ENCODE assay signal across 10 cellular contexts in genomic region chr5:177362102-177362868, GRCh38. TPM values are rescaled to one million over a fixed set of nuclear protein-coding genes. Genes with fewer than 3 reads are reported as not detected.
DNase-seq lines count a peak whose midpoint lies in the region; ATAC-seq and TF ChIP-seq lines count a peak whose summit lies in the region.
"Had no signal": no experiment of that assay in that cellular context is flagged by ENCODE, and none has a peak within 500 bp of the region (broad histone marks: within the 10 kb centered on the region; RNA-seq: fewer than 3 reads in every experiment).

No MANE protein-coding gene starts in this region.

- H3K9ac ChIP-seq in skeletal muscle satellite cell (ENCODE audit: low read depth, low read length), result no peak overlapping the region

- no peak for TF ChIP-seq CTCF in esophagus squamous epithelium (IDR thresholded peaks at IDR 0.05)

- H3K27me3 ChIP-seq in esophagus squamous epithelium, result no peaks in the 10 kb centered on the region
- H3K27me3 ChIP-seq in skeletal muscle satellite cell (ENCODE audit: control insufficient read depth, insufficient read depth, low read length), result peaks cover 41% of the 10 kb centered on the region

- ATAC-seq in GM18511 (IDR thresholded peaks at IDR 0.05; ENCODE audit: unreplicated experiment) (no peak), GM21825 (IDR thresholded peaks at IDR 0.05; ENCODE audit: unreplicated experiment) (no peak)

- no peaks in the 10 kb centered on the region for H3K9me3 Mint-ChIP-seq in activated CD4-positive, alpha-beta T cell treated with anti-CD3 and anti-CD28 coated beads, Interleukin-2, amount 10 ng/mL, durations not matched to agents 24 days and 14 days

- H3K9me3 ChIP-seq in esophagus squamous epithelium, result no peaks in the 10 kb centered on the region
- H3K9me3 ChIP-seq in skeletal muscle satellite cell (replicated peaks; ENCODE audit: low read length), result no peaks in the 10 kb centered on the region

- no peak for TF ChIP-seq POLR2A in esophagus squamous epithelium (IDR thresholded peaks at IDR 0.05)

- peak overlapping the region; percentile 30 to 70 (median 54) for H3K4me3 ChIP-seq in esophagus squamous epithelium
- H3K4me3 ChIP-seq in skeletal muscle satellite cell (ENCODE audit: low read length), result no peak overlapping the region

- H3K36me3 Mint-ChIP-seq in activated CD4-positive, alpha-beta T cell treated with anti-CD3 and anti-CD28 coated beads, Interleukin-2, amount 10 ng/mL, durations not matched to agents 24 days and 14 days (ENCODE audit: low read depth), result peaks cover 17% of the 10 kb centered on the region

- H3K4me1 Mint-ChIP-seq in activated CD4-positive, alpha-beta T cell treated with anti-CD3 and anti-CD28 coated beads, Interleukin-2, amount 10 ng/mL, durations not matched to agents 24 days and 14 days, result peaks cover 64% of the 10 kb centered on the region

- peak overlapping the region; percentile 77 to 89 (median 80) for H3K27ac ChIP-seq in esophagus squamous epithelium
- H3K27ac ChIP-seq: 22Rv1 had no signal

- H3K4me1 ChIP-seq in esophagus squamous epithelium (peaks cover 45 to 91% (median 57%) of the 10 kb centered on the region in 3 donors), skeletal muscle satellite cell (ENCODE audit: control insufficient read depth, insufficient read depth, low read length) (peaks cover 17% of the 10 kb centered on the region)

- intact Hi-C loops in activated CD4-positive, alpha-beta T cell treated with anti-CD3 and anti-CD28 coated beads, Interleukin-2, amount 10 ng/mL, durations not matched to agents 24 days and 14 days (cut with micrococcal nuclease), result no loop called here
- intact Hi-C loops in esophagus squamous epithelium (cut with DNase I), result no loop called here

- peak overlapping the region; percentile 72 for H3K27ac Mint-ChIP-seq in activated CD4-positive, alpha-beta T cell treated with anti-CD3 and anti-CD28 coated beads, Interleukin-2, amount 10 ng/mL, durations not matched to agents 24 days and 14 days

- peak overlapping the region; percentile 79 for H3K4me2 ChIP-seq in skeletal muscle satellite cell (ENCODE audit: low read length)

- WGBS in esophagus squamous epithelium, 2 donors, result 11 to 35% methylated on average over 15 to 17 of the region's 19 CpGs

- no peaks in the 10 kb centered on the region for H3K27me3 Mint-ChIP-seq in activated CD4-positive, alpha-beta T cell treated with anti-CD3 and anti-CD28 coated beads, Interleukin-2, amount 10 ng/mL, durations not matched to agents 24 days and 14 days

- H3K36me3 ChIP-seq in esophagus squamous epithelium (no peaks in the 10 kb centered on the region), skeletal muscle satellite cell (ENCODE audit: insufficient read depth, low read length) (no peaks in the 10 kb centered on the region)

- peak overlapping the region; percentile 81 for H3K4me3 Mint-ChIP-seq in activated CD4-positive, alpha-beta T cell treated with anti-CD3 and anti-CD28 coated beads, Interleukin-2, amount 10 ng/mL, durations not matched to agents 24 days and 14 days

- peak; percentile 58 for DNase-seq in DMS153 (lab: John Stamatoyannopoulos, UW)
- DNase-seq in DMS153 treated with DMSO at 0.1 percent for 48 hours (lab: John Stamatoyannopoulos, UW; ENCODE audit: unreplicated experiment), result no peak
- DNase-seq in activated CD4-positive, alpha-beta T cell treated with anti-CD3 and anti-CD28 coated beads, Interleukin-2, amount 10 ng/mL, durations not matched to agents 24 days and 14 days, result no peak
- no peak for DNase-seq in esophagus squamous epithelium (lab: John Stamatoyannopoulos, UW)
- DNase-seq in hippocampal formation (lab: John Stamatoyannopoulos, UW), result no peak

RNA-seq across cellular contexts. Expression of gene RGS14, which starts 4.6 kb away (rescaled TPM):
- total RNA-seq in activated CD4-positive, alpha-beta T cell treated with anti-CD3 and anti-CD28 coated beads, Interleukin-2, amount 10 ng/mL, durations not matched to agents 24 days and 14 days, result 45.3 and 49.3 TPM in 2 replicates
- total RNA-seq in esophagus squamous epithelium, result 10 to 100 TPM; 32.7 to 37.8 (median 34.8) TPM
- 4.6 and 7.2 TPM in 2 replicates for total RNA-seq in skeletal muscle satellite cell (2012; rRNA removed)

RNA-seq across cellular contexts. Expression of gene LMAN2, which starts 10.8 kb away (rescaled TPM):
- 105 and 108 TPM in 2 replicates for total RNA-seq in activated CD4-positive, alpha-beta T cell treated with anti-CD3 and anti-CD28 coated beads, Interleukin-2, amount 10 ng/mL, durations not matched to agents 24 days and 14 days
- total RNA-seq in esophagus squamous epithelium, result 100 to 1,000 TPM; 225 to 384 (median 257) TPM
- 285 and 302 TPM in 2 replicates for total RNA-seq in skeletal muscle satellite cell (2012; rRNA removed)

RNA-seq across cellular contexts. Expression of gene SLC34A1, which starts 21.9 kb away (rescaled TPM):
- total RNA-seq in activated CD4-positive, alpha-beta T cell treated with anti-CD3 and anti-CD28 coated beads, Interleukin-2, amount 10 ng/mL, durations not matched to agents 24 days and 14 days, result not detected in 2 replicates
- under 1 TPM; 0.15 to 0.47 (median 0.25) TPM for total RNA-seq in esophagus squamous epithelium
- not detected in 2 replicates for total RNA-seq in skeletal muscle satellite cell (2012; rRNA removed)
- total RNA-seq: pulmonary artery endothelial cell had no signal

RNA-seq across cellular contexts. Expression of gene PFN3, which starts 38.2 kb away (rescaled TPM):
- not detected in 2 replicates for total RNA-seq in activated CD4-positive, alpha-beta T cell treated with anti-CD3 and anti-CD28 coated beads, Interleukin-2, amount 10 ng/mL, durations not matched to agents 24 days and 14 days
- 1 to 10 TPM in 1 of 4 donors, not detected in 3; 2.0 TPM for total RNA-seq in esophagus squamous epithelium
- not detected in 2 replicates for total RNA-seq in skeletal muscle satellite cell (2012; rRNA removed)
- total RNA-seq: pulmonary artery endothelial cell had no signal

RNA-seq across cellular contexts. Expression of gene F12, which starts 47.1 kb away (rescaled TPM):
- 2.7 and 2.8 TPM in 2 replicates for total RNA-seq in activated CD4-positive, alpha-beta T cell treated with anti-CD3 and anti-CD28 coated beads, Interleukin-2, amount 10 ng/mL, durations not matched to agents 24 days and 14 days
- total RNA-seq in esophagus squamous epithelium, result 10 to 100 TPM; 10.7 to 25.4 (median 19.6) TPM
- 1.3 and 1.5 TPM in 2 replicates for total RNA-seq in skeletal muscle satellite cell (2012; rRNA removed)
